Comparison of ENCODE assay signal across 1 cellular context in genomic region chr16:65965632-65966031, GRCh38.
TF ChIP-seq lines count a peak whose summit lies in the region.

No MANE protein-coding gene starts in this region.

TF ChIP-seq in K562, 482 proteins besides CTCF, POLR2A, EP300 and RAD21:
- TF ChIP-seq TSHZ1 (CRISPR knock-in tag; IDR thresholded peaks at IDR 0.05) (no peak), ZNF311 (CRISPR knock-in tag; IDR thresholded peaks at IDR 0.05) (no peak), ZNF143 (CRISPR knock-in tag; IDR thresholded peaks at IDR 0.05) (no peak), HDAC1 (IDR thresholded peaks at IDR 0.05) (no peak), MBD2 (IDR thresholded peaks at IDR 0.05; ENCODE audit: borderline replicate concordance, low read depth) (no peak), ATF3 (IDR thresholded peaks at IDR 0.05) (0 out of 2 replicates have a peak, but pooled peaks have one; percentile 25), ATF3 (CRISPR knock-in tag; conservative IDR thresholded peaks at IDR 0.05) (no peak)
